In genomic region chr1:2857521-2857920, GRCh38 we compare ENCODE assay signal across 19 cellular contexts. TPM values are rescaled to one million over a fixed set of nuclear protein-coding genes. Genes with fewer than 3 reads are reported as not detected.
DNase-seq lines count a peak whose midpoint lies in the region; ATAC-seq and TF ChIP-seq lines count a peak whose summit lies in the region.
"Had no signal": no experiment of that assay in that cellular context is flagged by ENCODE, and none has a peak within 500 bp of the region (broad histone marks: within the 10 kb centered on the region; RNA-seq: fewer than 3 reads in every experiment).

No MANE protein-coding gene starts in this region.

- no peaks in the 10 kb centered on the region for H3K4me1 Mint-ChIP-seq in endodermal cell
- H3K4me1 Mint-ChIP-seq: B cell had no signal

- H3K9me3 Mint-ChIP-seq in endodermal cell = peaks cover 86% of the 10 kb centered on the region
- H3K9me3 Mint-ChIP-seq: CD8-positive, alpha-beta T cell had no signal

- TF ChIP-seq CTCF in right atrium auricular region (IDR thresholded peaks at IDR 0.05) = no peak
- no peak for TF ChIP-seq CTCF in endodermal cell (conservative IDR thresholded peaks at IDR 0.05)
- TF ChIP-seq CTCF in lower lobe of right lung (IDR thresholded peaks at IDR 0.05) = no peak
- no peak for TF ChIP-seq CTCF in spleen (IDR thresholded peaks at IDR 0.05 in 8 of 11, conservative IDR thresholded peaks at IDR 0.05 in 3 of 11)

- H3K4me3 ChIP-seq in right atrium auricular region (no peak overlapping the region), endodermal cell (ENCODE audit: low read length) (peak overlapping the region; percentile 35), lower lobe of right lung (no peak overlapping the region), spleen (no peak overlapping the region)
- H3K4me3 ChIP-seq: BLaER1 treated with 17β-estradiol and CSF1 and Interleukin-3, amounts not matched to agents 10 nM and 100 nM; GM12878 had no signal

- H3K27me3 ChIP-seq in right atrium auricular region (no peaks in the 10 kb centered on the region), endodermal cell (ENCODE audit: control insufficient read depth, insufficient read depth, low read length, poor library complexity, severe bottlenecking) (no peaks in the 10 kb centered on the region), lower lobe of right lung (ENCODE audit: low read depth) (peaks cover 26% of the 10 kb centered on the region), spleen (replicated peaks in 1 of 7) (peaks cover 0 to 58% (median 4%) of the 10 kb centered on the region in 7 donors)

- H3K4me3 Mint-ChIP-seq in endodermal cell = no peak overlapping the region
- H3K4me3 Mint-ChIP-seq: B cell; CD8-positive, alpha-beta T cell; HFFc6 had no signal

- H3K36me3 ChIP-seq in right atrium auricular region = no peaks in the 10 kb centered on the region
- H3K36me3 ChIP-seq in endodermal cell (ENCODE audit: control insufficient read depth, insufficient read depth, low read length) = no peaks in the 10 kb centered on the region
- no peaks in the 10 kb centered on the region for H3K36me3 ChIP-seq in lower lobe of right lung
- no peaks in the 10 kb centered on the region for H3K36me3 ChIP-seq in spleen
- H3K36me3 ChIP-seq: BLaER1 treated with 17β-estradiol and CSF1 and Interleukin-3, amounts not matched to agents 10 nM and 100 nM had no signal

- TF ChIP-seq POLR2A in spleen (IDR thresholded peaks at IDR 0.05) = no peak

- H3K4me1 ChIP-seq in right atrium auricular region (no peaks in the 10 kb centered on the region), endodermal cell (ENCODE audit: control insufficient read depth, insufficient read depth, low read length) (no peaks in the 10 kb centered on the region), lower lobe of right lung (no peaks in the 10 kb centered on the region), spleen (no peaks in the 10 kb centered on the region)

- H3K9me3 ChIP-seq in right atrium auricular region = no peaks in the 10 kb centered on the region
- peaks cover 51% of the 10 kb centered on the region for H3K9me3 ChIP-seq in endodermal cell (ENCODE audit: control insufficient read depth, low read length)
- H3K9me3 ChIP-seq in lower lobe of right lung = no peaks in the 10 kb centered on the region
- H3K9me3 ChIP-seq in spleen = no peaks in the 10 kb centered on the region

- intact Hi-C loops in left ventricle myocardium superior (cut with micrococcal nuclease) = no loop called here
- intact Hi-C loops in lower lobe of right lung (cut with DNase I) = no loop called here
- intact Hi-C loops in spleen (cut with DNase I; ENCODE audit: low total_unique reads) = no loop called here

- WGBS in endodermal cell (ENCODE audit: insufficient coverage in 1 of 2, insufficient read length in 1 of 2), 2 experiments = 87 to 94% methylated on average over 15 of the region's 15 CpGs
- WGBS in spleen, 5 donors = 85 to 96% (median 91%) methylated on average over 9 to 15 of the region's 15 CpGs

- ATAC-seq in left ventricle myocardium superior = no peak
- no peak for ATAC-seq in lower lobe of right lung
- ATAC-seq: CD8-positive, alpha-beta T cell; GM12878; HCT116 had no signal

- no peak overlapping the region for H3K27ac Mint-ChIP-seq in endodermal cell
- H3K27ac Mint-ChIP-seq: B cell, HFFc6 had no signal

- DNase-seq in left ventricle myocardium superior (peak; percentile 16), right atrium auricular region (ENCODE audit: low spot score) (no peak), endodermal cell (no peak), lower lobe of right lung (peak; percentile 39), spleen (peak; percentile 48), NCI-H128 (lab: John Stamatoyannopoulos, UW; ENCODE audit: unreplicated experiment) (no peak), islet precursor cell (no peak)
- DNase-seq: Calu3; CD8-positive, alpha-beta T cell; DND-41; EL; GOT3; H7; HFFc6 had no signal

- H3K27me3 Mint-ChIP-seq in endodermal cell (ENCODE audit: insufficient read depth) = no peaks in the 10 kb centered on the region
- H3K27me3 Mint-ChIP-seq: B cell had no signal

- H3K27ac ChIP-seq in right atrium auricular region = no peak overlapping the region
- H3K27ac ChIP-seq in endodermal cell (ENCODE audit: low read depth, low read length) = no peak overlapping the region
- no peak overlapping the region for H3K27ac ChIP-seq in lower lobe of right lung
- no peak overlapping the region for H3K27ac ChIP-seq in spleen
- H3K27ac ChIP-seq: BLaER1 treated with 17β-estradiol and CSF1 and Interleukin-3, amounts not matched to agents 10 nM and 100 nM had no signal

- no peak overlapping the region for H3K9ac ChIP-seq in endodermal cell (ENCODE audit: extremely low read depth, low read length, poor library complexity, severe bottlenecking)
- H3K9ac ChIP-seq: BLaER1 treated with 17β-estradiol and CSF1 and Interleukin-3, amounts not matched to agents 10 nM and 100 nM had no signal

- H3K36me3 Mint-ChIP-seq in endodermal cell (ENCODE audit: low read depth) = peaks cover 6% of the 10 kb centered on the region
- H3K36me3 Mint-ChIP-seq: CD8-positive, alpha-beta T cell had no signal

RNA-seq across cellular contexts. Expression of gene TTC34, which starts 56.0 kb away (rescaled TPM):
- total RNA-seq in left ventricle myocardium superior (0.59 TPM), right atrium auricular region (under 1 TPM; 0.08 to 0.11 TPM), endodermal cell (1 to 10 TPM; 2.4 to 3.1 TPM), lower lobe of right lung (2.6 TPM), spleen (1 to 10 TPM in 6 of 7 donors, under 1 TPM in 1; 0.64 to 2.8 (median 1.8) TPM)
- polyA plus RNA-seq in endodermal cell (2013, experiment 1 of 2) = 0.61 TPM
- 0.58 TPM for polyA plus RNA-seq in endodermal cell (2013, experiment 2 of 2)
- under 1 TPM; 0.09 to 0.51 (median 0.13) TPM for polyA plus RNA-seq in spleen
- total RNA-seq: A172 had no signal

Comparison
In these comparisons a context has a peak if more than half of its experiments do, and no peak if none do; other contexts are left out.
1. DNase-seq: peak in left ventricle myocardium superior (single experiment), lower lobe of right lung (single experiment) and spleen (single experiment); none in right atrium auricular region (single experiment), endodermal cell (single experiment), NCI-H128 (single experiment) and islet precursor cell (single experiment).